Comparison of ENCODE assay signal across 19 cellular contexts in genomic region chr3:67334588-67334987, GRCh38.
"Had no signal": no experiment of that assay in that cellular context is flagged by ENCODE, and none has a peak within 500 bp of the region (broad histone marks: within the 10 kb centered on the region; RNA-seq: fewer than 3 reads in every experiment).

No MANE protein-coding gene starts in this region.

- H3K4me3 Mint-ChIP-seq: activated CD4-positive, alpha-beta memory T cell treated with anti-CD3 and anti-CD28 coated beads, Interleukin-2, amount 10 ng/mL, durations not matched to agents 7 days and 5 days; activated CD4-positive, alpha-beta T cell treated with anti-CD3 and anti-CD28 coated beads, Interleukin-2, amount 10 ng/mL, durations not matched to agents 7 days and 5 days; IgD-negative memory B cell had no signal

- H3K4me3 ChIP-seq: cardiac muscle cell had no signal

- H3K27ac Mint-ChIP-seq: activated CD4-positive, alpha-beta memory T cell treated with anti-CD3 and anti-CD28 coated beads, Interleukin-2, amount 10 ng/mL, durations not matched to agents 7 days and 5 days; activated CD4-positive, alpha-beta T cell treated with anti-CD3 and anti-CD28 coated beads, Interleukin-2, amount 10 ng/mL, durations not matched to agents 7 days and 5 days; activated T-helper 2 cell treated with anti-CD3 and anti-CD28 coated beads, Interferon-gamma antibody, Interleukin-2, Interleukin-4, amounts not matched to agents 10 μg/mL and 5 μg/mL and 100 μg/mL, durations not matched to agents 14 hours and 24 hours and 36 hours; IgD-negative memory B cell had no signal

- H3K4me1 Mint-ChIP-seq: IgD-negative memory B cell had no signal

- DNase-seq: activated CD4-positive, alpha-beta memory T cell treated with anti-CD3 and anti-CD28 coated beads, Interleukin-2, amount 10 ng/mL, durations not matched to agents 7 days and 5 days; activated CD4-positive, alpha-beta T cell treated with anti-CD3 and anti-CD28 coated beads for 1 hour; activated CD4-positive, alpha-beta T cell treated with anti-CD3 and anti-CD28 coated beads, Interleukin-2, amount 10 ng/mL, durations not matched to agents 7 days and 5 days; activated gamma-delta T cell treated with Interleukin-2 at 50 U/mL for 16 hours; activated naive CD4-positive, alpha-beta T cell treated with anti-CD3 and anti-CD28 coated beads, Interleukin-2, amount 50 U/mL, for 16 hours; brain microvascular endothelial cell; KG1; NCI-H1048; NCI-H1417; NCI-H1930; NCI-H2171; NCI-H2227 treated with DMSO at 0.1 percent for 48 hours; NCI-H446 treated with DMSO at 0.1 percent for 48 hours; NCI-H524 treated with DMSO at 0.1 percent for 48 hours; NCI-H774; SIG-M5 had no signal
